Comparison of ENCODE assay signal across 13 cellular contexts in the genomic region with DNA sequence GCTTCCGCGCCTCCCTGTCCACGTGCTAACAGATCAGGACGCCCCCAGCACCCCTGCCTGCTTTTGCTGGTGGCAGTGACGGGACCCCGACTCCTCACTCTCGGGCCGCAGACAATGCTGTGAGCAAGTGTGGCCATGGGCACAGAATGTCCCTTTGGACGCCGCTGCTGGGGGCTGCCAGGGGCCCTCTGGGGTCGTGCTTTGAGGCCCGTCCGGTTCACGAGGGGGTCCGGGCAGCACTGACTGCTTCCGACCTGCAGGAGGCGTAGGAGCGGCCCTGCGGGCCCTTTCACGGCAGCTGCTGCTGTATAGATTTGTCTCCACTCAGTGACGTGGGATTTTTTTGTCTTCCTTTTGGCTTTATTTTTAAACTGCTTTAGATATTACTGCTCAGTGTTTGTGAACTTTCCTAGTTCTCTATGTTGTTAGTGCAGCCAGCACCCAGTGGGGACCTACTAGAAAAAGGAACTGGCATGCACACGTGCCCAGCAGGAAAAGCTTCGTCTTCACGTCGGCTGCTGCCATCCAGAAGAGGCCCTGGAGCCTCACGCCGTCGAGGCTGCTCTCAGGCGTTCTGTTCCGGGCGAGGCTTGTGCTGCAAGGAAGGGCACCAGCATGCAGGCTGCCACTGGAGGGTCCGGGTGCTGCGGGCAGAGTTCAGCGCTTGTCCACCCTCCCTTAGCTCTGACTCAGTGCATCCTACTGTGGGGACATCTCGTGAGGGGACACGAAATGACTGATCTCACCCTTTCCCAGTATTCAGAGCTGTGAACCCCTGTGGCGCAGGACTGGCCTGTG. TPM values are rescaled to one million over a fixed set of nuclear protein-coding genes. Genes with fewer than 3 reads are reported as not detected.
DNase-seq lines count a peak whose midpoint lies in the region; ATAC-seq, FAIRE-seq and TF ChIP-seq lines count a peak whose summit lies in the region.
"Had no signal": no experiment of that assay in that cellular context is flagged by ENCODE, and none has a peak within 500 bp of the region (broad histone marks: within the 10 kb centered on the region; RNA-seq: fewer than 3 reads in every experiment).

No MANE protein-coding gene starts in this region.

- H3K4me3 ChIP-seq in H1 (ENCODE audit: extremely low read depth in 1 of 4, insufficient read depth in 2 of 4, low read depth in 3 of 4, low read length in 4 of 4) = no peak overlapping the region

- no peak overlapping the region; the same call in 1 of the 2 replicates for H2BK12ac ChIP-seq in H1 (ENCODE audit: low read depth, low read length)

- no peak overlapping the region for H3K27ac Mint-ChIP-seq in CD4-positive, alpha-beta T cell
- peak overlapping the region; percentile 42 for H3K27ac Mint-ChIP-seq in nephron progenitor cell

- intact Hi-C loops in CD4-positive, alpha-beta T cell (cut with DNase I, micrococcal nuclease) = no loop called here

- peaks cover 8 to 14% of the 10 kb centered on the region in 2 experiments for H4K20me1 ChIP-seq in H1 (replicated peaks in 1 of 2; ENCODE audit: control insufficient read depth in 1 of 2, insufficient read depth in 2 of 2, low read length in 2 of 2)

- no peak overlapping the region for H3K9ac ChIP-seq in H1 (replicated peaks in 1 of 4; ENCODE audit: extremely low read depth in 1 of 4, low read depth in 3 of 4, low read length in 3 of 4)

- no peak for ATAC-seq in CD4-positive, alpha-beta T cell (ENCODE audit: poor library complexity)
- ATAC-seq: esophagus mucosa had no signal

- H3K18ac ChIP-seq in H1 (ENCODE audit: extremely low read depth, low read length) = no peak overlapping the region

- H3K23ac ChIP-seq in H1 (ENCODE audit: insufficient read length) = no peak overlapping the region

- H3K4me2 ChIP-seq in H1 (ENCODE audit: insufficient read depth in 1 of 2, low read depth in 2 of 2, low read length in 2 of 2) = no peak overlapping the region

- H2BK20ac ChIP-seq in H1 (ENCODE audit: low read length) = no peak overlapping the region

- H2AK5ac ChIP-seq in H1 (ENCODE audit: low read depth, low read length) = no peak overlapping the region

- no peak overlapping the region for H4K5ac ChIP-seq in H1 (ENCODE audit: insufficient read length, low read depth, low read length)

- H3K4me3 Mint-ChIP-seq in CD4-positive, alpha-beta T cell = no peak overlapping the region
- no peak overlapping the region for H3K4me3 Mint-ChIP-seq in nephron progenitor cell

- 0 out of 2 replicates have a peak, but pooled peaks cover 2% of the 10 kb centered on the region for H3K79me1 ChIP-seq in H1 (ENCODE audit: low read depth, low read length)

- no peak overlapping the region for H2AFZ ChIP-seq in H1 (ENCODE audit: low read length)

- no peak overlapping the region for H3K14ac ChIP-seq in H1 (ENCODE audit: insufficient read length)

- no peak overlapping the region for H3K27ac ChIP-seq in CD4-positive, alpha-beta T cell (ENCODE audit: low read depth, low read length)
- no peak overlapping the region for H3K27ac ChIP-seq in H1 (ENCODE audit: low read depth, low read length)

- peak; percentile 42 to 52; a peak in 3 of 4 replicates for TF ChIP-seq RAD21 in H1 (IDR thresholded peaks at IDR 0.05 in 1 of 2, conservative IDR thresholded peaks at IDR 0.05 in 1 of 2; ENCODE audit: low read depth in 2 of 2, low read length in 2 of 2)

- H3K56ac ChIP-seq in H1 (replicated peaks; ENCODE audit: insufficient read length, low read depth, low read length) = no peak overlapping the region

- H3K27me3 Mint-ChIP-seq in CD4-positive, alpha-beta T cell = no peaks in the 10 kb centered on the region
- no peaks in the 10 kb centered on the region for H3K27me3 Mint-ChIP-seq in nephron progenitor cell (ENCODE audit: low read depth, poor library complexity)

- no peaks in the 10 kb centered on the region for H3K27me3 ChIP-seq in CD4-positive, alpha-beta T cell (ENCODE audit: control insufficient read depth, insufficient read depth, low read length)
- no peaks in the 10 kb centered on the region for H3K27me3 ChIP-seq in H1 (replicated peaks in 1 of 4; ENCODE audit: control insufficient read depth in 3 of 4, extremely low read depth in 1 of 4, insufficient read depth in 3 of 4, low read length in 3 of 4)

- H3K9me3 ChIP-seq in CD4-positive, alpha-beta T cell (ENCODE audit: control insufficient read depth, low read length) = no peaks in the 10 kb centered on the region
- no peaks in the 10 kb centered on the region for H3K9me3 ChIP-seq in H1 (ENCODE audit: insufficient read depth in 2 of 2, low read depth in 1 of 2, low read length in 1 of 2)

- H3K36me3 Mint-ChIP-seq in CD4-positive, alpha-beta T cell (ENCODE audit: low read depth) = peaks cover 60% of the 10 kb centered on the region
- peaks cover 60% of the 10 kb centered on the region for H3K36me3 Mint-ChIP-seq in nephron progenitor cell (ENCODE audit: low read depth)

- H2BK5ac ChIP-seq in H1 (ENCODE audit: low read depth, low read length) = no peak overlapping the region

- H2BK120ac ChIP-seq in H1 (replicated peaks; ENCODE audit: low read depth, low read length) = no peak overlapping the region

- H3K23me2 ChIP-seq in H1 (ENCODE audit: low read depth, low read length) = peaks cover 2% of the 10 kb centered on the region; the same call in 1 of the 2 replicates

- no peak overlapping the region for H4K8ac ChIP-seq in H1 (ENCODE audit: extremely low read depth, insufficient read depth, low read length)

- H3K4me1 ChIP-seq in H1 (replicated peaks in 1 of 4; ENCODE audit: control insufficient read depth in 3 of 4, insufficient read depth in 4 of 4, low read length in 3 of 4) = peaks cover 0 to 6% (median under 1%) of the 10 kb centered on the region in 4 experiments; a peak in 3 of 7 replicates

- no peak overlapping the region for H3K4ac ChIP-seq in H1 (replicated peaks; ENCODE audit: insufficient read length, low read depth, low read length)

- no peak for FAIRE-seq in H1 (lab: Jason Lieb, UNC)

- no peaks in the 10 kb centered on the region for H3K79me2 ChIP-seq in H1 (ENCODE audit: control insufficient read depth in 1 of 2, insufficient read depth in 2 of 2, low read length in 2 of 2)

- CTCF ChIA-PET in CD4-positive, alpha-beta T cell (lab: Charles Lee) = no interaction called here
- CTCF ChIA-PET in H1 (lab: Charles Lee; ENCODE audit: partially characterized antibody) = interaction anchor here (0.6 to 7.7 kb wide), 24 partner anchors 9 to 1000 kb away, joined by 3 to 58 read pairs (median 4); a partner anchor contains a TSS

- H3K4me1 Mint-ChIP-seq in CD4-positive, alpha-beta T cell (ENCODE audit: low read depth) = peaks cover 5% of the 10 kb centered on the region
- peaks cover 19% of the 10 kb centered on the region for H3K4me1 Mint-ChIP-seq in nephron progenitor cell

- no peak overlapping the region for H4K91ac ChIP-seq in H1 (replicated peaks; ENCODE audit: insufficient read length, low read length)

- H3K36me3 ChIP-seq in H1 (ENCODE audit: control insufficient read depth in 2 of 4, insufficient read depth in 4 of 4, low read length in 3 of 4) = peaks cover 2 to 12% (median 9%) of the 10 kb centered on the region in 4 experiments; a peak in 4 of 8 replicates

- TF ChIP-seq EP300 in H1 (IDR thresholded peaks at IDR 0.05; ENCODE audit: borderline replicate concordance in 1 of 2, low read depth in 2 of 2, low read length in 2 of 2) = no peak

- no peak for TF ChIP-seq POLR2A in H1 (IDR thresholded peaks at IDR 0.05; ENCODE audit: control extremely low read depth in 1 of 2, low read depth in 2 of 2, low read length in 2 of 2)

- TF ChIP-seq CTCF in CD4-positive, alpha-beta T cell (IDR thresholded peaks at IDR 0.05) = peak; percentile 22
- TF ChIP-seq CTCF in LNCAP (IDR thresholded peaks at IDR 0.05) = peak; percentile 19; the same call in 1 of the 2 replicates
- TF ChIP-seq CTCF in H1 (IDR thresholded peaks at IDR 0.05; ENCODE audit: control extremely low read depth in 1 of 3, insufficient read depth in 1 of 3, low read depth in 1 of 3, low read length in 3 of 3) = peak; percentile 61 to 79 (median 76)
- TF ChIP-seq CTCF in nephron progenitor cell (IDR thresholded peaks at IDR 0.05) = peak; percentile 63

- H3K9me3 Mint-ChIP-seq in CD4-positive, alpha-beta T cell = no peaks in the 10 kb centered on the region
- no peaks in the 10 kb centered on the region for H3K9me3 Mint-ChIP-seq in nephron progenitor cell

- H2BK15ac ChIP-seq in H1 (ENCODE audit: low read length) = no peak overlapping the region

- no peak for DNase-seq in CD4-positive, alpha-beta T cell
- DNase-seq in H1 (ENCODE audit: low read depth in 1 of 2, low spot score in 2 of 2) (peak in 1 of 2 experiments; percentile 80), nephron progenitor cell (peak; percentile 50), globus pallidus (ENCODE audit: low spot score) (no peak), OCI-M1 (lab: John Stamatoyannopoulos, UW) (no peak), NCI-H1436 (lab: John Stamatoyannopoulos, UW) (no peak), T-helper 2 cell (no peak)
- DNase-seq: activated CD4-positive, alpha-beta T cell treated with anti-CD3 and anti-CD28 coated beads for 48 hours; DMS79; NCI-H1092 treated with DMSO at 0.1 percent for 48 hours had no signal

- WGBS in H1 (ENCODE audit: extremely low coverage in 1 of 2, insufficient coverage in 1 of 2, insufficient read length in 1 of 2, insufficient replicate concordance in 2 of 2, low coverage in 1 of 2, low lambda C conversion rate in 2 of 2, missing lambda C conversion rate in 1 of 2), 2 experiments = 91% methylated on average over 37 of the region's 37 CpGs; no CpG with 5 or more reads in 1 of the 2 experiments

- POLR2A ChIA-PET in CD4-positive, alpha-beta T cell (lab: Charles Lee) = no interaction called here
- POLR2A ChIA-PET in H1 (lab: Charles Lee; ENCODE audit: partially characterized antibody) = interaction anchor here (0.9 to 1.4 kb wide), 4 partner anchors 10 to 196 kb away, joined by 3 to 7 read pairs (median 4); a partner anchor contains a TSS

RNA-seq across cellular contexts. Expression of a gene that starts 21.7 kb away (rescaled TPM):
- total RNA-seq in CD4-positive, alpha-beta T cell = 10 to 100 TPM; 41.3 to 46.1 TPM
- 36.5 and 37.4 TPM in 2 replicates for total RNA-seq in H1 (2021; fragmentation: NEBNext Ultra II Directional; extraction: Animal tissue kit (Norgen Biotek cat#: 25700))
- 91.2 and 106 TPM in 2 replicates for polyA plus RNA-seq in H1 (2011; rRNA removed)
- polyA plus RNA-seq in H1 (2011; cell fraction: cytosol; rRNA removed) = 73.4 TPM
- 243 TPM for polyA plus RNA-seq in H1 (2011; cell fraction: nucleus; rRNA removed)
- 35.1 to 52.8 TPM (median 52.1 TPM) in 4 replicates for polyA plus RNA-seq in H1 (2012, experiment 1 of 2)
- 34.5 TPM for polyA plus RNA-seq in H1 (2012, experiment 2 of 2)
- polyA plus RNA-seq in H1 (2013, experiment 1 of 2) = 26.4 TPM
- 24.2 TPM for polyA plus RNA-seq in H1 (2013, experiment 2 of 2)
- polyA minus RNA-seq in H1 (2011; rRNA and poly(A)+ RNA removed) = 26.5 and 36.3 TPM in 2 replicates
- polyA minus RNA-seq in H1 (2011; cell fraction: cytosol; rRNA and poly(A)+ RNA removed) = 28.2 TPM
- 52.8 TPM for polyA minus RNA-seq in H1 (2011; cell fraction: nucleus; rRNA and poly(A)+ RNA removed)

RNA-seq across cellular contexts. Expression of a gene that starts 35.3 kb away (rescaled TPM):
- 10 to 100 TPM; 22.0 to 23.3 TPM for total RNA-seq in CD4-positive, alpha-beta T cell
- 26.6 and 27.0 TPM in 2 replicates for total RNA-seq in H1 (2021; fragmentation: NEBNext Ultra II Directional; extraction: Animal tissue kit (Norgen Biotek cat#: 25700))
- polyA plus RNA-seq in H1 (2011; rRNA removed) = 7.3 and 10.6 TPM in 2 replicates
- 9.7 TPM for polyA plus RNA-seq in H1 (2011; cell fraction: cytosol; rRNA removed)
- 51.0 TPM for polyA plus RNA-seq in H1 (2011; cell fraction: nucleus; rRNA removed)
- polyA plus RNA-seq in H1 (2012, experiment 1 of 2) = 16.0 to 22.5 TPM (median 19.3 TPM) in 4 replicates
- 12.0 TPM for polyA plus RNA-seq in H1 (2012, experiment 2 of 2)
- polyA plus RNA-seq in H1 (2013, experiment 1 of 2) = 9.5 TPM
- polyA plus RNA-seq in H1 (2013, experiment 2 of 2) = 9.1 TPM
- polyA minus RNA-seq in H1 (2011; rRNA and poly(A)+ RNA removed) = 4.1 and 5.5 TPM in 2 replicates
- 8.4 TPM for polyA minus RNA-seq in H1 (2011; cell fraction: cytosol; rRNA and poly(A)+ RNA removed)
- 9.1 TPM for polyA minus RNA-seq in H1 (2011; cell fraction: nucleus; rRNA and poly(A)+ RNA removed)

RNA-seq across cellular contexts. Expression of a gene that starts 39.5 kb away (rescaled TPM):
- 10 to 100 TPM; 21.4 to 22.5 TPM for total RNA-seq in CD4-positive, alpha-beta T cell
- 31.2 and 32.8 TPM in 2 replicates for total RNA-seq in H1 (2021; fragmentation: NEBNext Ultra II Directional; extraction: Animal tissue kit (Norgen Biotek cat#: 25700))
- polyA plus RNA-seq in H1 (2011; rRNA removed) = 19.2 and 25.0 TPM in 2 replicates
- 22.5 TPM for polyA plus RNA-seq in H1 (2011; cell fraction: cytosol; rRNA removed)
- 27.7 TPM for polyA plus RNA-seq in H1 (2011; cell fraction: nucleus; rRNA removed)
- polyA plus RNA-seq in H1 (2012, experiment 1 of 2) = 21.6 to 26.2 TPM (median 23.4 TPM) in 4 replicates
- polyA plus RNA-seq in H1 (2012, experiment 2 of 2) = 21.6 TPM
- 15.5 TPM for polyA plus RNA-seq in H1 (2013, experiment 1 of 2)
- 16.2 TPM for polyA plus RNA-seq in H1 (2013, experiment 2 of 2)
- 25.3 and 25.7 TPM in 2 replicates for polyA minus RNA-seq in H1 (2011; rRNA and poly(A)+ RNA removed)
- 19.9 TPM for polyA minus RNA-seq in H1 (2011; cell fraction: cytosol; rRNA and poly(A)+ RNA removed)
- 13.3 TPM for polyA minus RNA-seq in H1 (2011; cell fraction: nucleus; rRNA and poly(A)+ RNA removed)

RNA-seq across cellular contexts. Expression of a gene that starts 45.0 kb away (rescaled TPM):
- total RNA-seq in CD4-positive, alpha-beta T cell = 10 to 100 TPM; 12.0 to 12.1 TPM
- total RNA-seq in H1 (2021; fragmentation: NEBNext Ultra II Directional; extraction: Animal tissue kit (Norgen Biotek cat#: 25700)) = 3.0 and 3.8 TPM in 2 replicates
- polyA plus RNA-seq in H1 (2011; rRNA removed) = 5.2 and 6.4 TPM in 2 replicates
- 5.1 TPM for polyA plus RNA-seq in H1 (2011; cell fraction: cytosol; rRNA removed)
- 32.2 TPM for polyA plus RNA-seq in H1 (2011; cell fraction: nucleus; rRNA removed)
- polyA plus RNA-seq in H1 (2012, experiment 1 of 2) = 4.0 to 6.6 TPM (median 6.2 TPM) in 4 replicates
- 4.8 TPM for polyA plus RNA-seq in H1 (2012, experiment 2 of 2)
- 4.6 TPM for polyA plus RNA-seq in H1 (2013, experiment 1 of 2)
- polyA plus RNA-seq in H1 (2013, experiment 2 of 2) = 3.6 TPM
- 0.73 and 1.1 TPM in 2 replicates for polyA minus RNA-seq in H1 (2011; rRNA and poly(A)+ RNA removed)
- polyA minus RNA-seq in H1 (2011; cell fraction: cytosol; rRNA and poly(A)+ RNA removed) = 1.6 TPM
- 1.4 TPM for polyA minus RNA-seq in H1 (2011; cell fraction: nucleus; rRNA and poly(A)+ RNA removed)
- total RNA-seq: H4 had no signal

RNA-seq across cellular contexts. Expression of a gene that starts 46.5 kb away (rescaled TPM):
- 10 to 100 TPM; 50.6 to 51.3 TPM for total RNA-seq in CD4-positive, alpha-beta T cell
- total RNA-seq in H1 (2021; fragmentation: NEBNext Ultra II Directional; extraction: Animal tissue kit (Norgen Biotek cat#: 25700)) = 76.9 and 80.7 TPM in 2 replicates
- 27.9 and 42.8 TPM in 2 replicates for polyA plus RNA-seq in H1 (2011; rRNA removed)
- 58.0 TPM for polyA plus RNA-seq in H1 (2011; cell fraction: cytosol; rRNA removed)
- 66.9 TPM for polyA plus RNA-seq in H1 (2011; cell fraction: nucleus; rRNA removed)
- polyA plus RNA-seq in H1 (2012, experiment 1 of 2) = 70.7 to 88.3 TPM (median 83.6 TPM) in 4 replicates
- polyA plus RNA-seq in H1 (2012, experiment 2 of 2) = 54.3 TPM
- 41.9 TPM for polyA plus RNA-seq in H1 (2013, experiment 1 of 2)
- polyA plus RNA-seq in H1 (2013, experiment 2 of 2) = 38.8 TPM
- polyA minus RNA-seq in H1 (2011; rRNA and poly(A)+ RNA removed) = 44.2 and 52.8 TPM in 2 replicates
- 36.3 TPM for polyA minus RNA-seq in H1 (2011; cell fraction: cytosol; rRNA and poly(A)+ RNA removed)
- polyA minus RNA-seq in H1 (2011; cell fraction: nucleus; rRNA and poly(A)+ RNA removed) = 23.1 TPM

Comparison
In these comparisons a context has a peak if more than half of its experiments do, and no peak if none do; other contexts are left out.
1. CTCF ChIP-seq: peak in every context shown above with its lines; median percentile 76 in H1; 63 in nephron progenitor cell; 22 in CD4-positive, alpha-beta T cell; 19 in LNCAP.